ENCODE assay signal across 16 cellular contexts in genomic region chr6:43869792-43870659, GRCh38.
DNase-seq lines count a peak whose midpoint lies in the region; ATAC-seq, FAIRE-seq and TF ChIP-seq lines count a peak whose summit lies in the region.
"Had no signal": no experiment of that assay in that cellular context is flagged by ENCODE, and none has a peak within 500 bp of the region (broad histone marks: within the 10 kb centered on the region; RNA-seq: fewer than 3 reads in every experiment).

No MANE protein-coding gene starts in this region.

- no peak overlapping the region for H2BK20ac ChIP-seq in H9 (ENCODE audit: low read depth, low read length, poor library complexity, severe bottlenecking)

- WGBS in H9 (ENCODE audit: extremely low coverage, insufficient read length, low lambda C conversion rate), result no CpG with 5 or more reads among the region's 8 CpGs
- 43% methylated on average over 8 of the region's 8 CpGs for WGBS in K562 (ENCODE audit: insufficient coverage, low coverage, missing lambda C conversion rate)
- no CpG with 5 or more reads among the region's 8 CpGs for WGBS in neuronal stem cell (ENCODE audit: extremely low coverage in 2 of 2, insufficient read length in 2 of 2, insufficient replicate concordance in 1 of 2), 2 donors

- peaks cover 23 to 47% of the 10 kb centered on the region in 2 experiments for H3K4me1 Mint-ChIP-seq in H9

- H2BK120ac ChIP-seq in H9 (ENCODE audit: low read depth, low read length, poor library complexity, severe bottlenecking), result no peak overlapping the region
- H2BK120ac ChIP-seq in neuronal stem cell (ENCODE audit: low read depth, low read length), result no peak overlapping the region

- no peak overlapping the region for H4K5ac ChIP-seq in H9 (ENCODE audit: insufficient read length, low read depth, low read length)

- TF ChIP-seq CTCF in H9 (conservative IDR thresholded peaks at IDR 0.05), result no peak
- TF ChIP-seq CTCF in K562 (IDR thresholded peaks at IDR 0.05 in 2 of 3, conservative IDR thresholded peaks at IDR 0.05 in 1 of 3; ENCODE audit: insufficient read depth in 2 of 3, low read depth in 1 of 3, low read length in 3 of 3), result no peak

- DNase-seq in H9, result no peak
- no peak for DNase-seq in K562 (ENCODE audit: extremely low read depth in 1 of 4, low spot score in 3 of 4)
- DNase-seq in neuronal stem cell (ENCODE audit: low spot score), result no peak
- no peak for DNase-seq in HUDEP-2 (lab: John Stamatoyannopoulos, UW; ENCODE audit: unreplicated experiment in 76 of 76)
- DNase-seq in NCI-H1694 (lab: John Stamatoyannopoulos, UW), result no peak
- DNase-seq in DMS53 treated with DMSO at 0.1 percent for 48 hours (lab: John Stamatoyannopoulos, UW; ENCODE audit: unreplicated experiment), result no peak
- DNase-seq: CD4-positive, alpha-beta T cell; DMS53; HFFc6; NCI-H1417; NCI-H2029 treated with DMSO at 0.1 percent for 48 hours; Peyer's patch; SHP77 had no signal

- TF ChIP-seq POLR2A in K562 (conservative IDR thresholded peaks at IDR 0.05), result no peak

- TF ChIP-seq EP300 in K562 (IDR thresholded peaks at IDR 0.05; ENCODE audit: low read length), result no peak

- no peak overlapping the region for H3K27ac Mint-ChIP-seq in H9
- H3K27ac Mint-ChIP-seq: CD4-positive, alpha-beta T cell; HFFc6 had no signal

- H3K4me1 ChIP-seq in BLaER1 (peaks cover 17% of the 10 kb centered on the region), H9 (ENCODE audit: insufficient read depth, low read length) (no peaks in the 10 kb centered on the region; the same call in 1 of the 2 replicates), K562 (replicated peaks in 1 of 2; ENCODE audit: control insufficient read depth in 2 of 2, insufficient read depth in 2 of 2, low read length in 2 of 2) (peaks cover 10 to 27% of the 10 kb centered on the region in 2 experiments), neuronal stem cell (ENCODE audit: control insufficient read depth in 2 of 2, insufficient read depth in 1 of 2, low read depth in 1 of 2, low read length in 2 of 2) (peaks cover 11 to 27% of the 10 kb centered on the region in 2 donors)
- H3K4me1 ChIP-seq: Peyer's patch had no signal

- H3K27ac ChIP-seq in BLaER1 (peak overlapping the region; percentile 39), H9 (ENCODE audit: insufficient read length, low read depth, low read length) (no peak overlapping the region), K562 (ENCODE audit: extremely low read depth, low read depth, low read length) (no peak overlapping the region), neuronal stem cell (replicated peaks; ENCODE audit: low read length) (no peak overlapping the region)
- H3K27ac ChIP-seq: Peyer's patch had no signal

- BruUV-seq in K562 (replicated peaks; lab: Mats Ljungman, UMichigan), result no TSS peak

- FAIRE-seq in K562 (lab: Jason Lieb, UNC), result no peak

- H4K91ac ChIP-seq in H9 (ENCODE audit: insufficient read length, low read depth, low read length) (no peak overlapping the region), neuronal stem cell (ENCODE audit: low read depth, low read length, poor library complexity) (no peak overlapping the region)

- no peaks in the 10 kb centered on the region for H3K9me3 Mint-ChIP-seq in H9
- H3K9me3 Mint-ChIP-seq: CD4-positive, alpha-beta T cell; HFFc6 had no signal

- no peaks in the 10 kb centered on the region; the same call in none of the 2 replicates for H3K27me3 Mint-ChIP-seq in H9 (ENCODE audit: low read depth)

- POLR2A ChIA-PET in K562 (lab: Yijun Ruan, JAX), result interaction anchor here (0.6 to 1.2 kb wide), 9 partner anchors 8 to 237 kb away, joined by 3 to 4 read pairs (median 3); no protein-coding TSS in a partner anchor

- in situ Hi-C loops in K562 (cut with MboI), result no loop called here

- H3K9me1 ChIP-seq in K562 (ENCODE audit: control insufficient read depth, insufficient read depth, low read length), result no peaks in the 10 kb centered on the region

- H3K23me2 ChIP-seq in H9 (ENCODE audit: insufficient read length, low read depth, low read length, poor library complexity, severe bottlenecking), result no peaks in the 10 kb centered on the region

- peak overlapping the region; percentile 72; the same call in 1 of the 2 replicates for H3K14ac ChIP-seq in H9 (ENCODE audit: insufficient read depth, low read length)
- H3K14ac ChIP-seq in neuronal stem cell (ENCODE audit: low read length), result no peak overlapping the region

- no peaks in the 10 kb centered on the region for H3K36me3 ChIP-seq in BLaER1
- no peaks in the 10 kb centered on the region for H3K36me3 ChIP-seq in K562 (ENCODE audit: control insufficient read depth, insufficient read depth, low read length)
- no peaks in the 10 kb centered on the region for H3K36me3 ChIP-seq in neuronal stem cell (replicated peaks in 1 of 2; ENCODE audit: control insufficient read depth in 2 of 2, insufficient read depth in 2 of 2, low read length in 2 of 2)
- H3K36me3 ChIP-seq: Peyer's patch had no signal

- no peak overlapping the region for H2AFZ ChIP-seq in H9 (ENCODE audit: low read length)
- H2AFZ ChIP-seq in K562 (ENCODE audit: low read depth, low read length), result no peak overlapping the region; the same call in 1 of the 2 replicates
- no peak overlapping the region for H2AFZ ChIP-seq in neuronal stem cell (ENCODE audit: low read length)

- H3K36me3 Mint-ChIP-seq in H9 (ENCODE audit: insufficient read depth in 1 of 3, low read depth in 3 of 3), result no peaks in the 10 kb centered on the region

- H3K79me2 ChIP-seq in H9 (ENCODE audit: insufficient read depth, low read length) (no peaks in the 10 kb centered on the region), K562 (ENCODE audit: control insufficient read depth, insufficient read depth, low read length) (no peaks in the 10 kb centered on the region)

- H3K18ac ChIP-seq in H9 (ENCODE audit: insufficient read length, low read depth, low read length) (no peak overlapping the region), neuronal stem cell (ENCODE audit: low read length) (peak overlapping the region; percentile 90)

- H3K79me1 ChIP-seq in H9 (ENCODE audit: insufficient read depth, low read depth, low read length, poor library complexity, severe bottlenecking) (no peaks in the 10 kb centered on the region), neuronal stem cell (ENCODE audit: low read depth, low read length) (no peaks in the 10 kb centered on the region)

- H3K9ac ChIP-seq in BLaER1 (no peak overlapping the region), H9 (ENCODE audit: extremely low read depth, insufficient read length, low read length) (no peak overlapping the region), K562 (ENCODE audit: insufficient read depth in 1 of 2, low read depth in 2 of 2, low read length in 2 of 2) (peak overlapping the region in 1 of 2 experiments; percentile 60; a peak in 2 of 4 replicates), neuronal stem cell (ENCODE audit: low read depth, low read length, poor library complexity) (no peak overlapping the region)

- H3K23ac ChIP-seq in H9 (ENCODE audit: insufficient read length, low read depth, low read length) (no peak overlapping the region), neuronal stem cell (ENCODE audit: low read depth, low read length, poor library complexity) (no peak overlapping the region)

- H3K27me3 ChIP-seq in BLaER1 (no peaks in the 10 kb centered on the region), H9 (ENCODE audit: insufficient read depth, low read length) (no peaks in the 10 kb centered on the region), K562 (ENCODE audit: control insufficient read depth in 2 of 2, insufficient read depth in 2 of 2, low read length in 2 of 2) (no peaks in the 10 kb centered on the region), neuronal stem cell (ENCODE audit: control insufficient read depth in 3 of 3, insufficient read depth in 3 of 3, low read depth in 1 of 3, low read length in 3 of 3) (peaks cover 0 to 44% (median 0%) of the 10 kb centered on the region in 3 experiments)
- H3K27me3 ChIP-seq: Peyer's patch had no signal

- intact Hi-C loops in K562 (cut with micrococcal nuclease), result no loop called here

- no peak overlapping the region for H2AK5ac ChIP-seq in H9 (ENCODE audit: insufficient read length, low read length)
- peak overlapping the region; percentile 59 for H2AK5ac ChIP-seq in neuronal stem cell (ENCODE audit: low read depth, low read length)

- no peak overlapping the region for H2BK5ac ChIP-seq in H9 (ENCODE audit: insufficient read length, low read length)
- no peak overlapping the region for H2BK5ac ChIP-seq in neuronal stem cell (ENCODE audit: low read length)

- TF ChIP-seq RAD21 in K562 (CRISPR knock-in tag; conservative IDR thresholded peaks at IDR 0.05 in 1 of 2, IDR thresholded peaks at IDR 0.05 in 1 of 2), result no peak

- H2BK12ac ChIP-seq in H9 (ENCODE audit: insufficient read length, low read depth, low read length) (no peak overlapping the region), neuronal stem cell (ENCODE audit: low read length) (peak overlapping the region; percentile 63)

- CTCF ChIA-PET in K562 (lab: Yijun Ruan, JAX; ENCODE audit: low intra/inter-chr PET ratio), result no interaction called here

- H3T11ph ChIP-seq in H9 (ENCODE audit: low read length), result no peak overlapping the region

- ATAC-seq in K562 (no peak; the same call in 2 of the 3 replicates), GM21360 (IDR thresholded peaks at IDR 0.05; ENCODE audit: unreplicated experiment) (no peak)
- ATAC-seq: SK-N-SH treated with all-trans-retinoic acid at 6 μM for 48 hours had no signal

- H2BK15ac ChIP-seq in H9 (ENCODE audit: low read depth, low read length) (no peak overlapping the region), neuronal stem cell (ENCODE audit: low read length) (peak overlapping the region; percentile 33)

- H3K4me2 ChIP-seq in BLaER1, result peak overlapping the region; percentile 72
- H3K4me2 ChIP-seq in H9 (ENCODE audit: insufficient read depth, insufficient read length, low read length), result no peak overlapping the region
- H3K4me2 ChIP-seq in K562 (ENCODE audit: insufficient read depth, low read length), result no peak overlapping the region
- H3K4me2 ChIP-seq in neuronal stem cell (ENCODE audit: insufficient read depth, low read length, poor library complexity, severe bottlenecking), result no peak overlapping the region

- H4K20me1 ChIP-seq in BLaER1, result no peaks in the 10 kb centered on the region
- no peaks in the 10 kb centered on the region for H4K20me1 ChIP-seq in H9 (ENCODE audit: control insufficient read depth, insufficient read depth, insufficient read length)
- no peaks in the 10 kb centered on the region for H4K20me1 ChIP-seq in K562 (replicated peaks; ENCODE audit: control insufficient read depth, insufficient read depth, low read length)

- H3K4ac ChIP-seq in H9 (ENCODE audit: low read depth, low read length) (no peak overlapping the region), neuronal stem cell (ENCODE audit: low read length) (peak overlapping the region; percentile 19)

- no peak overlapping the region for H4K8ac ChIP-seq in H9 (replicated peaks; ENCODE audit: insufficient read length, low read depth, low read length)
- no peak overlapping the region for H4K8ac ChIP-seq in neuronal stem cell (ENCODE audit: low read depth, low read length)

- H3K4me3 Mint-ChIP-seq in H9, result no peak overlapping the region
- H3K4me3 Mint-ChIP-seq: CD4-positive, alpha-beta T cell; HFFc6 had no signal

- H3K4me3 ChIP-seq in BLaER1 (no peak overlapping the region), K562 (no peak overlapping the region), neuronal stem cell (ENCODE audit: low read length in 2 of 2) (no peak overlapping the region)
- H3K4me3 ChIP-seq: Peyer's patch had no signal

- H3K9me3 ChIP-seq in BLaER1 (no peaks in the 10 kb centered on the region), H9 (ENCODE audit: control insufficient read depth, low read depth, low read length) (no peaks in the 10 kb centered on the region), K562 (replicated peaks; ENCODE audit: control insufficient read depth, insufficient read depth, low read depth, low read length) (no peaks in the 10 kb centered on the region), neuronal stem cell (replicated peaks in 1 of 2; ENCODE audit: control insufficient read depth in 2 of 2, insufficient read depth in 1 of 2, low read depth in 1 of 2, low read length in 2 of 2) (no peaks in the 10 kb centered on the region)
- H3K9me3 ChIP-seq: Peyer's patch had no signal

- no peak overlapping the region for H3K56ac ChIP-seq in H9 (ENCODE audit: insufficient read length, low read depth, low read length)
